16 cellular contexts compared by ENCODE assay signal in genomic region chr5:1885777-1886633, GRCh38. TPM values are rescaled to one million over a fixed set of nuclear protein-coding genes. Genes with fewer than 3 reads are reported as not detected.
DNase-seq lines count a peak whose midpoint lies in the region; ATAC-seq and TF ChIP-seq lines count a peak whose summit lies in the region.
"Had no signal": no experiment of that assay in that cellular context is flagged by ENCODE, and none has a peak within 500 bp of the region (broad histone marks: within the 10 kb centered on the region; RNA-seq: fewer than 3 reads in every experiment).

No MANE protein-coding gene starts in this region.

- H3F3A ChIP-seq in neural progenitor cell (ENCODE audit: low read depth): no peaks in the 10 kb centered on the region

- H3K9me3 Mint-ChIP-seq in neural progenitor cell: peaks cover 4% of the 10 kb centered on the region
- no peaks in the 10 kb centered on the region for H3K9me3 Mint-ChIP-seq in Caco-2 (ENCODE audit: unreplicated experiment)
- H3K9me3 Mint-ChIP-seq: activated CD4-positive, alpha-beta T cell treated with anti-CD3 and anti-CD28 coated beads, Interleukin-2, amount 10 ng/mL, durations not matched to agents 24 days and 14 days; activated naive CD4-positive, alpha-beta T cell treated with anti-CD3 and anti-CD28 coated beads for 36 hours; dendritic cell treated with granulocyte-macrophage colony-stimulating factor and Interleukin-4, amounts not matched to agents 40 ng/mL and 50 ng/mL, for 4 days had no signal

- ATAC-seq in heart left ventricle (peak in 2 of 4 donors; percentile 5 to 31), HG03439 (IDR thresholded peaks at IDR 0.05; ENCODE audit: unreplicated experiment) (no peak), HG03045 (IDR thresholded peaks at IDR 0.05; ENCODE audit: unreplicated experiment) (no peak)
- ATAC-seq: left lung had no signal

- H3K27me3 Mint-ChIP-seq in neural progenitor cell (ENCODE audit: insufficient read depth, low read depth) (peaks cover 50% of the 10 kb centered on the region), Caco-2 (ENCODE audit: insufficient read depth, unreplicated experiment) (no peaks in the 10 kb centered on the region)

- H3K27me3 ChIP-seq in ACC112 (ENCODE audit: insufficient read depth, low read length) (peaks cover 82% of the 10 kb centered on the region), heart left ventricle (peaks cover 19 to 92% (median 44%) of the 10 kb centered on the region in 9 donors), neural progenitor cell (peaks cover 100% of the 10 kb centered on the region), Caco-2 (replicated peaks; ENCODE audit: control insufficient read depth, insufficient read depth, low read length) (no peaks in the 10 kb centered on the region)

- H3K79me2 ChIP-seq in ACC112 (ENCODE audit: control insufficient read depth, insufficient read depth, low read length, unreplicated experiment): no peaks in the 10 kb centered on the region
- no peaks in the 10 kb centered on the region for H3K79me2 ChIP-seq in neural progenitor cell (ENCODE audit: low read depth)

- H3K36me3 ChIP-seq in ACC112 (ENCODE audit: insufficient read depth, low read length) (no peaks in the 10 kb centered on the region), heart left ventricle (no peaks in the 10 kb centered on the region), neural progenitor cell (no peaks in the 10 kb centered on the region), Caco-2 (ENCODE audit: control insufficient read depth, insufficient read depth, low read length) (no peaks in the 10 kb centered on the region)
- H3K36me3 ChIP-seq: left lung, SJSA1 had no signal

- no peaks in the 10 kb centered on the region for H3K36me3 Mint-ChIP-seq in neural progenitor cell
- no peaks in the 10 kb centered on the region for H3K36me3 Mint-ChIP-seq in Caco-2 (ENCODE audit: insufficient read depth, unreplicated experiment)

- H4K20me1 ChIP-seq in neural progenitor cell (ENCODE audit: low read depth): peaks cover 72% of the 10 kb centered on the region

- H3K4me3 Mint-ChIP-seq in neural progenitor cell (peak overlapping the region; percentile 53), Caco-2 (ENCODE audit: unreplicated experiment) (no peak overlapping the region)
- H3K4me3 Mint-ChIP-seq: activated CD4-positive, alpha-beta T cell treated with anti-CD3 and anti-CD28 coated beads, Interleukin-2, amount 10 ng/mL, durations not matched to agents 24 days and 14 days; activated naive CD4-positive, alpha-beta T cell treated with anti-CD3 and anti-CD28 coated beads for 36 hours; dendritic cell treated with granulocyte-macrophage colony-stimulating factor and Interleukin-4, amounts not matched to agents 40 ng/mL and 50 ng/mL, for 4 days had no signal

- BruUV-seq in Caco-2 (replicated peaks; lab: Mats Ljungman, UMichigan): no TSS peak

- H3K9ac ChIP-seq in neural progenitor cell: no peak overlapping the region

- CTCF ChIA-PET in RWPE1 (lab: Yijun Ruan, JAX): interaction anchor here (0.6 to 0.7 kb wide), 4 partner anchors 11 to 350 kb away, joined by 3 to 4 read pairs (median 3); no protein-coding TSS in a partner anchor
- CTCF ChIA-PET in Caco-2 (lab: Charles Lee): no interaction called here

- POLR2A ChIA-PET in RWPE1 (lab: Yijun Ruan, JAX; ENCODE audit: low non-redundant PET) (interaction anchor here (0.7 kb wide), 1 partner anchor 86 kb away, joined by 3 read pairs; no protein-coding TSS in a partner anchor), Caco-2 (lab: Charles Lee) (no interaction called here)

- WGBS in heart left ventricle, 4 donors: 3 to 5% (median 3%) methylated on average over 21 to 57 of the region's 57 CpGs

- no peak for TF ChIP-seq CTCF in RWPE1 (conservative IDR thresholded peaks at IDR 0.05; ENCODE audit: low read depth)
- TF ChIP-seq CTCF in heart left ventricle (IDR thresholded peaks at IDR 0.05): no peak
- no peak for TF ChIP-seq CTCF in neural progenitor cell (IDR thresholded peaks at IDR 0.05)
- TF ChIP-seq CTCF in Caco-2 (IDR thresholded peaks at IDR 0.05; ENCODE audit: insufficient read depth in 1 of 2, low read depth in 1 of 2, low read length in 1 of 2, severe bottlenecking in 1 of 2, unreplicated experiment in 1 of 2): no peak

- H3K4me1 Mint-ChIP-seq in neural progenitor cell (peaks cover 24% of the 10 kb centered on the region), Caco-2 (ENCODE audit: low read depth, unreplicated experiment) (no peaks in the 10 kb centered on the region)

- no peaks in the 10 kb centered on the region for H3K4me1 ChIP-seq in ACC112 (ENCODE audit: control insufficient read depth, insufficient read depth, low read length, unreplicated experiment)
- H3K4me1 ChIP-seq in heart left ventricle: peaks cover 0 to 64% (median 17%) of the 10 kb centered on the region in 12 donors
- peaks cover 27% of the 10 kb centered on the region for H3K4me1 ChIP-seq in neural progenitor cell
- no peaks in the 10 kb centered on the region for H3K4me1 ChIP-seq in Caco-2
- H3K4me1 ChIP-seq: SJSA1 had no signal

- H2AFZ ChIP-seq in ACC112 (ENCODE audit: low read length, unreplicated experiment) (no peak overlapping the region), neural progenitor cell (replicated peaks) (no peak overlapping the region)

- no peaks in the 10 kb centered on the region for H3K9me3 ChIP-seq in heart left ventricle
- H3K9me3 ChIP-seq in neural progenitor cell (ENCODE audit: low read depth): no peaks in the 10 kb centered on the region
- H3K9me3 ChIP-seq in Caco-2: no peaks in the 10 kb centered on the region
- H3K9me3 ChIP-seq: left lung had no signal

- intact Hi-C loops in heart left ventricle (cut with DNase I) (loop anchor here in 7 of 10 donors (2.0 to 10.0 kb wide), 8 partner anchors 46 to 129 kb away; partner anchors contain the start of gene NDUFS6 (in 5 of the 7)), Caco-2 (cut with micrococcal nuclease; ENCODE audit: unreplicated experiment) (no loop called here)

- 0 out of 2 replicates have a peak overlapping the region, but pooled peaks have one; percentile 12 for H3K4me3 ChIP-seq in ACC112 (ENCODE audit: low read depth, low read length)
- peak overlapping the region; percentile 35 to 69 (median 54) for H3K4me3 ChIP-seq in heart left ventricle
- H3K4me3 ChIP-seq in neural progenitor cell: peak overlapping the region; percentile 50
- H3K4me3 ChIP-seq in Caco-2 (ENCODE audit: low read depth, low read length): no peak overlapping the region
- H3K4me3 ChIP-seq: left lung, SJSA1 had no signal

- TF ChIP-seq POLR2A in heart left ventricle (IDR thresholded peaks at IDR 0.05): no peak

- H3K27ac ChIP-seq in ACC112 (ENCODE audit: low read depth, low read length) (no peak overlapping the region), RWPE1 (peak overlapping the region; percentile 96), heart left ventricle (peak overlapping the region in 11 of 12 donors; percentile 32 to 87 (median 73)), neural progenitor cell (no peak overlapping the region)
- H3K27ac ChIP-seq: left lung, SJSA1 had no signal

- peak; percentile 31 for DNase-seq in RWPE1 (ENCODE audit: low spot score)
- peak in 2 of 5 donors; percentile 24 to 39 for DNase-seq in heart left ventricle
- peak; percentile 28 for DNase-seq in neural progenitor cell (ENCODE audit: low spot score)
- no peak for DNase-seq in activated gamma-delta T cell treated with Interleukin-2 at 50 U/mL for 16 hours
- DNase-seq in Caco-2: no peak
- DNase-seq: activated CD4-positive, alpha-beta T cell treated with anti-CD3 and anti-CD28 coated beads, Interleukin-2, amount 10 ng/mL, durations not matched to agents 24 days and 14 days; activated CD8-positive, alpha-beta memory T cell treated with anti-CD3 and anti-CD28 coated beads, Interleukin-2, amount 50 U/mL, for 48 hours; activated naive CD4-positive, alpha-beta T cell treated with anti-CD3 and anti-CD28 coated beads for 36 hours; hippocampal formation; NCI-H1436 treated with DMSO at 0.1 percent for 48 hours had no signal

- H3K4me2 ChIP-seq in neural progenitor cell: peak overlapping the region; percentile 87

- H3K27ac Mint-ChIP-seq in neural progenitor cell (no peak overlapping the region), Caco-2 (ENCODE audit: unreplicated experiment) (no peak overlapping the region)
- H3K27ac Mint-ChIP-seq: activated naive CD4-positive, alpha-beta T cell treated with anti-CD3 and anti-CD28 coated beads for 36 hours; dendritic cell treated with granulocyte-macrophage colony-stimulating factor and Interleukin-4, amounts not matched to agents 40 ng/mL and 50 ng/mL, for 4 days had no signal

RNA-seq across cellular contexts. Expression of gene IRX4, which starts 3.3 kb away (rescaled TPM):
- total RNA-seq in heart left ventricle (10 to 100 TPM in 8 of 9 donors, 1 to 10 TPM in 1; 8.6 to 32.3 (median 17.4) TPM), neural progenitor cell (ENCODE audit: low replicate concordance) (not detected in 2 replicates), Caco-2 (2022) (0.14 TPM in 1 of 2 replicates, not detected in the other)
- 10 to 100 TPM in 1 of 2 donors, 1 to 10 TPM in 1; 9.7 to 13.1 TPM for polyA plus RNA-seq in heart left ventricle
- total RNA-seq: activated CD4-positive, alpha-beta T cell treated with anti-CD3 and anti-CD28 coated beads, Interleukin-2, amount 10 ng/mL, durations not matched to agents 24 days and 14 days; activated naive CD4-positive, alpha-beta T cell treated with anti-CD3 and anti-CD28 coated beads for 36 hours; left lung; SJSA1 had no signal

Comparison
In these comparisons a context has a peak if more than half of its experiments do, and no peak if none do; other contexts are left out.
1. H3K27ac ChIP-seq: peak in RWPE1 (single experiment) and heart left ventricle (11 of 12); none in ACC112 (single experiment) and neural progenitor cell (single experiment).
2. DNase-seq: peak in RWPE1 (single experiment) and neural progenitor cell (single experiment); none in activated gamma-delta T cell treated with Interleukin-2 at 50 U/mL for 16 hours (single experiment) and Caco-2 (0 of 2).